In the genomic region with DNA sequence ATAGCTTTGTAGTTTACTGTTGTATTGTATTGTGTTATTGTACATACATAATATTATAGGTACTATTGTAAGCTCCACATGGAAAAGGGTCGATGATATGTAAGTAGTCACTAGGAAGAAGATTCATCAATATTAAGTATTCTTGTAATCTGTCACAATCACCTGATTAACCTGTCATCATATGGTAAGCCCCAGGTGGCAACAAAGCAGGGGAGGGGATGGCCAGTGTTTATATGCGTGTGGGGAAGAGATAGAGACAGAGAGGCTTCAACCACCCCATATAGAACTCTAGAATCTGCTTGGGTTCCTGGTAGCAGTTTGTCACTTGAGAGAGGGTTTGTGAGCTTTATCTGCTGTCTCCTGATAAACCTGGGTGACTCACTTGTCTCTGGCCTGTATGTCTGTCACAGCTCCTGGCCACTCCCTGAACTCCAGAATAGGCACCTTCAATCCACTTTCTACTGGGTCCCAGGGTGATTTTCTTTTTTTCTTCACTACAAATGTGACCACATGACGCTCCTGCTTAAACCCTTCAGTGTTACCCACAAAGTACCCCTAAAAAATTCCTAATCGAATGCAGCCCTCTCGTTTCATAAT, we compare ENCODE assay signal across 1 cellular context.
TF ChIP-seq lines count a peak whose summit lies in the region.

No MANE protein-coding gene starts in this region.

TF ChIP-seq in K562, 482 proteins besides CTCF, POLR2A, EP300 and RAD21 (continued from another document and continues in another):
- TF ChIP-seq, protein P1, sequence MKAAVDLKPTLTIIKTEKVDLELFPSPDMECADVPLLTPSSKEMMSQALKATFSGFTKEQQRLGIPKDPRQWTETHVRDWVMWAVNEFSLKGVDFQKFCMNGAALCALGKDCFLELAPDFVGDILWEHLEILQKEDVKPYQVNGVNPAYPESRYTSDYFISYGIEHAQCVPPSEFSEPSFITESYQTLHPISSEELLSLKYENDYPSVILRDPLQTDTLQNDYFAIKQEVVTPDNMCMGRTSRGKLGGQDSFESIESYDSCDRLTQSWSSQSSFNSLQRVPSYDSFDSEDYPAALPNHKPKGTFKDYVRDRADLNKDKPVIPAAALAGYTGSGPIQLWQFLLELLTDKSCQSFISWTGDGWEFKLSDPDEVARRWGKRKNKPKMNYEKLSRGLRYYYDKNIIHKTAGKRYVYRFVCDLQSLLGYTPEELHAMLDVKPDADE (conservative IDR thresholded peaks at IDR 0.05; ENCODE audit: control insufficient read depth, low read depth, low read length) = peak; percentile 61; the same call in 1 of the 2 replicates
- TF ChIP-seq TCF3 (CRISPR knock-in tag; IDR thresholded peaks at IDR 0.05) (peak; percentile 98), RBM14 (IDR thresholded peaks at IDR 0.05; ENCODE audit: borderline replicate concordance, insufficient read depth, low read depth, low read length) (no peak), CHCHD3 (CRISPR knock-in tag; IDR thresholded peaks at IDR 0.05) (0 out of 2 replicates have a peak, but pooled peaks have one; percentile 24), ZNF134 (CRISPR knock-in tag; conservative IDR thresholded peaks at IDR 0.05) (peak; percentile 57; the same call in 1 of the 2 replicates), GATAD2A (IDR thresholded peaks at IDR 0.05) (peak; percentile 90), ETS2 (tag; IDR thresholded peaks at IDR 0.05; ENCODE audit: borderline replicate concordance, poor library complexity, severe bottlenecking) (no peak), DPF2 (IDR thresholded peaks at IDR 0.05) (peak; percentile 100), NBN (IDR thresholded peaks at IDR 0.05; ENCODE audit: low read depth) (peak; percentile 97), FOXA3 (CRISPR knock-in tag; conservative IDR thresholded peaks at IDR 0.05 in 1 of 2, IDR thresholded peaks at IDR 0.05 in 1 of 2) (peak; percentile 67 to 78; a peak in 3 of 4 replicates), HES1 (IDR thresholded peaks at IDR 0.05; ENCODE audit: low read depth) (peak; percentile 91), ZFP1 (CRISPR knock-in tag; IDR thresholded peaks at IDR 0.05) (no peak), SNIP1 (IDR thresholded peaks at IDR 0.05; ENCODE audit: low read depth) (no peak), TAL1 (IDR thresholded peaks at IDR 0.05) (peak; percentile 99), SMARCC2 (IDR thresholded peaks at IDR 0.05; ENCODE audit: low read depth) (peak; percentile 99), TEAD1 (CRISPR knock-in tag; IDR thresholded peaks at IDR 0.05) (peak; percentile 41 to 46; a peak in 1 of 4 replicates), ZNF445 (CRISPR knock-in tag; IDR thresholded peaks at IDR 0.05; ENCODE audit: low read depth) (no peak), MYC (IDR thresholded peaks at IDR 0.05; ENCODE audit: low read depth, low read length) (peak; percentile 59), MYC (CRISPR knock-in tag; IDR thresholded peaks at IDR 0.05; ENCODE audit: borderline replicate concordance, low read depth) (no peak), ZBTB9 (CRISPR knock-in tag; IDR thresholded peaks at IDR 0.05) (0 out of 2 replicates have a peak, but pooled peaks have one; percentile 61), ZFPM2 (CRISPR knock-in tag; IDR thresholded peaks at IDR 0.05) (no peak), TEAD4 (IDR thresholded peaks at IDR 0.05; ENCODE audit: low read length) (peak; percentile 99), TEAD4 (CRISPR knock-in tag; IDR thresholded peaks at IDR 0.05; ENCODE audit: borderline replicate concordance) (no peak), PHF8 (IDR thresholded peaks at IDR 0.05; ENCODE audit: borderline replicate concordance, low read length) (no peak), NR4A1 (CRISPR knock-in tag; IDR thresholded peaks at IDR 0.05) (no peak), NR4A1 (tag; IDR thresholded peaks at IDR 0.05) (peak; percentile 66; the same call in 1 of the 2 replicates), FOXJ3 (CRISPR knock-in tag; IDR thresholded peaks at IDR 0.05) (no peak), CBX3 (IDR thresholded peaks at IDR 0.05; ENCODE audit: borderline replicate concordance in 1 of 2, low read length in 2 of 2) (peak in 1 of 2 experiments; percentile 91; a peak in 2 of 3 replicates), PHB2 (IDR thresholded peaks at IDR 0.05; ENCODE audit: low read depth) (peak; percentile 94), DACH1 (IDR thresholded peaks at IDR 0.05; ENCODE audit: partially characterized antibody) (peak; percentile 99), NEUROD1 (IDR thresholded peaks at IDR 0.05; ENCODE audit: borderline replicate concordance, low read depth, low read length, partially characterized antibody) (peak; percentile 89), ZNF57 (CRISPR knock-in tag; IDR thresholded peaks at IDR 0.05) (no peak), RBM34 (IDR thresholded peaks at IDR 0.05; ENCODE audit: borderline replicate concordance, insufficient read depth, low read length) (no peak), NFIC (IDR thresholded peaks at IDR 0.05) (peak; percentile 95), ZNF24 (IDR thresholded peaks at IDR 0.05) (peak; percentile 37; the same call in 1 of the 2 replicates), ARID3B (CRISPR knock-in tag; IDR thresholded peaks at IDR 0.05; ENCODE audit: borderline replicate concordance) (no peak), ZKSCAN1 (IDR thresholded peaks at IDR 0.05; ENCODE audit: low read depth, low read length) (0 out of 2 replicates have a peak, but pooled peaks have one; percentile 29)
- TF ChIP-seq, protein P2, sequence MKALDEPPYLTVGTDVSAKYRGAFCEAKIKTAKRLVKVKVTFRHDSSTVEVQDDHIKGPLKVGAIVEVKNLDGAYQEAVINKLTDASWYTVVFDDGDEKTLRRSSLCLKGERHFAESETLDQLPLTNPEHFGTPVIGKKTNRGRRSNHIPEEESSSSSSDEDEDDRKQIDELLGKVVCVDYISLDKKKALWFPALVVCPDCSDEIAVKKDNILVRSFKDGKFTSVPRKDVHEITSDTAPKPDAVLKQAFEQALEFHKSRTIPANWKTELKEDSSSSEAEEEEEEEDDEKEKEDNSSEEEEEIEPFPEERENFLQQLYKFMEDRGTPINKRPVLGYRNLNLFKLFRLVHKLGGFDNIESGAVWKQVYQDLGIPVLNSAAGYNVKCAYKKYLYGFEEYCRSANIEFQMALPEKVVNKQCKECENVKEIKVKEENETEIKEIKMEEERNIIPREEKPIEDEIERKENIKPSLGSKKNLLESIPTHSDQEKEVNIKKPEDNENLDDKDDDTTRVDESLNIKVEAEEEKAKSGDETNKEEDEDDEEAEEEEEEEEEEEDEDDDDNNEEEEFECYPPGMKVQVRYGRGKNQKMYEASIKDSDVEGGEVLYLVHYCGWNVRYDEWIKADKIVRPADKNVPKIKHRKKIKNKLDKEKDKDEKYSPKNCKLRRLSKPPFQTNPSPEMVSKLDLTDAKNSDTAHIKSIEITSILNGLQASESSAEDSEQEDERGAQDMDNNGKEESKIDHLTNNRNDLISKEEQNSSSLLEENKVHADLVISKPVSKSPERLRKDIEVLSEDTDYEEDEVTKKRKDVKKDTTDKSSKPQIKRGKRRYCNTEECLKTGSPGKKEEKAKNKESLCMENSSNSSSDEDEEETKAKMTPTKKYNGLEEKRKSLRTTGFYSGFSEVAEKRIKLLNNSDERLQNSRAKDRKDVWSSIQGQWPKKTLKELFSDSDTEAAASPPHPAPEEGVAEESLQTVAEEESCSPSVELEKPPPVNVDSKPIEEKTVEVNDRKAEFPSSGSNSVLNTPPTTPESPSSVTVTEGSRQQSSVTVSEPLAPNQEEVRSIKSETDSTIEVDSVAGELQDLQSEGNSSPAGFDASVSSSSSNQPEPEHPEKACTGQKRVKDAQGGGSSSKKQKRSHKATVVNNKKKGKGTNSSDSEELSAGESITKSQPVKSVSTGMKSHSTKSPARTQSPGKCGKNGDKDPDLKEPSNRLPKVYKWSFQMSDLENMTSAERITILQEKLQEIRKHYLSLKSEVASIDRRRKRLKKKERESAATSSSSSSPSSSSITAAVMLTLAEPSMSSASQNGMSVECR (CRISPR knock-in tag; IDR thresholded peaks at IDR 0.05) = 0 out of 2 replicates have a peak, but pooled peaks have one; percentile 41
- TF ChIP-seq, protein P3, sequence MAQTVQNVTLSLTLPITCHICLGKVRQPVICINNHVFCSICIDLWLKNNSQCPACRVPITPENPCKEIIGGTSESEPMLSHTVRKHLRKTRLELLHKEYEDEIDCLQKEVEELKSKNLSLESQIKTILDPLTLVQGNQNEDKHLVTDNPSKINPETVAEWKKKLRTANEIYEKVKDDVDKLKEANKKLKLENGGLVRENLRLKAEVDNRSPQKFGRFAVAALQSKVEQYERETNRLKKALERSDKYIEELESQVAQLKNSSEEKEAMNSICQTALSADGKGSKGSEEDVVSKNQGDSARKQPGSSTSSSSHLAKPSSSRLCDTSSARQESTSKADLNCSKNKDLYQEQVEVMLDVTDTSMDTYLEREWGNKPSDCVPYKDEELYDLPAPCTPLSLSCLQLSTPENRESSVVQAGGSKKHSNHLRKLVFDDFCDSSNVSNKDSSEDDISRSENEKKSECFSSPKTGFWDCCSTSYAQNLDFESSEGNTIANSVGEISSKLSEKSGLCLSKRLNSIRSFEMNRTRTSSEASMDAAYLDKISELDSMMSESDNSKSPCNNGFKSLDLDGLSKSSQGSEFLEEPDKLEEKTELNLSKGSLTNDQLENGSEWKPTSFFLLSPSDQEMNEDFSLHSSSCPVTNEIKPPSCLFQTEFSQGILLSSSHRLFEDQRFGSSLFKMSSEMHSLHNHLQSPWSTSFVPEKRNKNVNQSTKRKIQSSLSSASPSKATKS (CRISPR knock-in tag; IDR thresholded peaks at IDR 0.05) = no peak
- TF ChIP-seq, protein P4, sequence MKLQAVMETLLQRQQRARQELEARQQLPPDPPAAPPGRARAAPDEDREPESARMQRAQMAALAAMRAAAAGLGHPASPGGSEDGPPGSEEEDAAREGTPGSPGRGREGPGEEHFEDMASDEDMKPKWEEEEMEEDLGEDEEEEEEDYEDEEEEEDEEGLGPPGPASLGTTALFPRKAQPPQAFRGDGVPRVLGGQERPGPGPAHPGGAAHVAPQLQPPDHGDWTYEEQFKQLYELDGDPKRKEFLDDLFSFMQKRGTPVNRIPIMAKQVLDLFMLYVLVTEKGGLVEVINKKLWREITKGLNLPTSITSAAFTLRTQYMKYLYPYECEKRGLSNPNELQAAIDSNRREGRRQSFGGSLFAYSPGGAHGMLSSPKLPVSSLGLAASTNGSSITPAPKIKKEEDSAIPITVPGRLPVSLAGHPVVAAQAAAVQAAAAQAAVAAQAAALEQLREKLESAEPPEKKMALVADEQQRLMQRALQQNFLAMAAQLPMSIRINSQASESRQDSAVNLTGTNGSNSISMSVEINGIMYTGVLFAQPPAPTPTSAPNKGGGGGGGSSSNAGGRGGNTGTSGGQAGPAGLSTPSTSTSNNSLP (IDR thresholded peaks at IDR 0.05; ENCODE audit: borderline replicate concordance, low read depth, low read length) = peak; percentile 96
- TF ChIP-seq, protein P5, sequence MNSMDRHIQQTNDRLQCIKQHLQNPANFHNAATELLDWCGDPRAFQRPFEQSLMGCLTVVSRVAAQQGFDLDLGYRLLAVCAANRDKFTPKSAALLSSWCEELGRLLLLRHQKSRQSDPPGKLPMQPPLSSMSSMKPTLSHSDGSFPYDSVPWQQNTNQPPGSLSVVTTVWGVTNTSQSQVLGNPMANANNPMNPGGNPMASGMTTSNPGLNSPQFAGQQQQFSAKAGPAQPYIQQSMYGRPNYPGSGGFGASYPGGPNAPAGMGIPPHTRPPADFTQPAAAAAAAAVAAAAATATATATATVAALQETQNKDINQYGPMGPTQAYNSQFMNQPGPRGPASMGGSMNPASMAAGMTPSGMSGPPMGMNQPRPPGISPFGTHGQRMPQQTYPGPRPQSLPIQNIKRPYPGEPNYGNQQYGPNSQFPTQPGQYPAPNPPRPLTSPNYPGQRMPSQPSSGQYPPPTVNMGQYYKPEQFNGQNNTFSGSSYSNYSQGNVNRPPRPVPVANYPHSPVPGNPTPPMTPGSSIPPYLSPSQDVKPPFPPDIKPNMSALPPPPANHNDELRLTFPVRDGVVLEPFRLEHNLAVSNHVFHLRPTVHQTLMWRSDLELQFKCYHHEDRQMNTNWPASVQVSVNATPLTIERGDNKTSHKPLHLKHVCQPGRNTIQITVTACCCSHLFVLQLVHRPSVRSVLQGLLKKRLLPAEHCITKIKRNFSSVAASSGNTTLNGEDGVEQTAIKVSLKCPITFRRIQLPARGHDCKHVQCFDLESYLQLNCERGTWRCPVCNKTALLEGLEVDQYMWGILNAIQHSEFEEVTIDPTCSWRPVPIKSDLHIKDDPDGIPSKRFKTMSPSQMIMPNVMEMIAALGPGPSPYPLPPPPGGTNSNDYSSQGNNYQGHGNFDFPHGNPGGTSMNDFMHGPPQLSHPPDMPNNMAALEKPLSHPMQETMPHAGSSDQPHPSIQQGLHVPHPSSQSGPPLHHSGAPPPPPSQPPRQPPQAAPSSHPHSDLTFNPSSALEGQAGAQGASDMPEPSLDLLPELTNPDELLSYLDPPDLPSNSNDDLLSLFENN (IDR thresholded peaks at IDR 0.05; ENCODE audit: low read depth in 2 of 2, low read length in 2 of 2) = peak; percentile 56 to 92; a peak in 3 of 4 replicates
- TF ChIP-seq, protein P6, sequence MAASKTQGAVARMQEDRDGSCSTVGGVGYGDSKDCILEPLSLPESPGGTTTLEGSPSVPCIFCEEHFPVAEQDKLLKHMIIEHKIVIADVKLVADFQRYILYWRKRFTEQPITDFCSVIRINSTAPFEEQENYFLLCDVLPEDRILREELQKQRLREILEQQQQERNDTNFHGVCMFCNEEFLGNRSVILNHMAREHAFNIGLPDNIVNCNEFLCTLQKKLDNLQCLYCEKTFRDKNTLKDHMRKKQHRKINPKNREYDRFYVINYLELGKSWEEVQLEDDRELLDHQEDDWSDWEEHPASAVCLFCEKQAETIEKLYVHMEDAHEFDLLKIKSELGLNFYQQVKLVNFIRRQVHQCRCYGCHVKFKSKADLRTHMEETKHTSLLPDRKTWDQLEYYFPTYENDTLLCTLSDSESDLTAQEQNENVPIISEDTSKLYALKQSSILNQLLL (CRISPR knock-in tag; IDR thresholded peaks at IDR 0.05; ENCODE audit: borderline replicate concordance) = no peak
